In genomic region chr3:58857423-58857822, GRCh38 we compare ENCODE assay signal across 18 cellular contexts.
DNase-seq lines count a peak whose midpoint lies in the region; ATAC-seq and TF ChIP-seq lines count a peak whose summit lies in the region.
"Had no signal": no experiment of that assay in that cellular context is flagged by ENCODE, and none has a peak within 500 bp of the region (broad histone marks: within the 10 kb centered on the region; RNA-seq: fewer than 3 reads in every experiment).

No MANE protein-coding gene starts in this region.

- H3K36me3 ChIP-seq in BLaER1 (no peaks in the 10 kb centered on the region), smooth muscle cell (ENCODE audit: low read depth) (no peaks in the 10 kb centered on the region)
- H3K36me3 ChIP-seq: HAP-1 had no signal

- H3K9ac ChIP-seq in BLaER1 (peak overlapping the region; percentile 78), smooth muscle cell (ENCODE audit: low read depth) (no peak overlapping the region)

- H3K9me3 ChIP-seq in BLaER1 (peaks cover 4% of the 10 kb centered on the region; the same call in 1 of the 2 replicates), smooth muscle cell (replicated peaks; ENCODE audit: low read depth) (no peaks in the 10 kb centered on the region)
- H3K9me3 ChIP-seq: Caco-2, HAP-1 had no signal

- ATAC-seq in GM19351 (IDR thresholded peaks at IDR 0.05; ENCODE audit: unreplicated experiment) = peak; percentile 45
- no peak for ATAC-seq in HG02759 (IDR thresholded peaks at IDR 0.05; ENCODE audit: unreplicated experiment)
- ATAC-seq: Panc1 had no signal

- H3K4me1 Mint-ChIP-seq in glutamatergic neuron (ENCODE audit: low read depth, unreplicated experiment) = peaks cover 13% of the 10 kb centered on the region
- H3K4me1 Mint-ChIP-seq: CD4-positive, CD25-positive, alpha-beta regulatory T cell had no signal

- H4K20me1 ChIP-seq in BLaER1 (no peaks in the 10 kb centered on the region), smooth muscle cell (ENCODE audit: low read depth) (no peaks in the 10 kb centered on the region)

- DNase-seq in glutamatergic neuron (no peak), DMS153 (lab: John Stamatoyannopoulos, UW) (no peak), smooth muscle cell (lab: John Stamatoyannopoulos, UW; ENCODE audit: unreplicated experiment) (no peak), NCI-H345 treated with DMSO at 0.1 percent for 48 hours (lab: John Stamatoyannopoulos, UW; ENCODE audit: unreplicated experiment) (no peak)
- DNase-seq: Caco-2; CD4-positive, CD25-positive, alpha-beta regulatory T cell; KBM-7; NCI-H1417 treated with DMSO at 0.1 percent for 48 hours; NCI-H226; NCI-H774; Right ventricle myocardium superior had no signal

- H3K27me3 ChIP-seq in BLaER1 (no peaks in the 10 kb centered on the region), smooth muscle cell (ENCODE audit: low read depth) (no peaks in the 10 kb centered on the region)

- WGBS in smooth muscle cell (ENCODE audit: low lambda C conversion rate) = 91% methylated on average over 1 of the region's 1 CpG

- TF ChIP-seq POLR2A in Raji (IDR thresholded peaks at IDR 0.05; ENCODE audit: insufficient read depth, low read depth, low read length) = peak; percentile 47; the same call in 1 of the 2 replicates

- TF ChIP-seq CTCF in glutamatergic neuron (IDR thresholded peaks at IDR 0.05; ENCODE audit: partially characterized antibody, unreplicated experiment) = no peak
- TF ChIP-seq CTCF in smooth muscle cell (IDR thresholded peaks at IDR 0.05; ENCODE audit: borderline replicate concordance, insufficient read depth, poor library complexity, severe bottlenecking) = no peak

- no peaks in the 10 kb centered on the region for H3F3A ChIP-seq in smooth muscle cell (ENCODE audit: low read depth)

- peak overlapping the region; percentile 43 for H3K4me3 ChIP-seq in BLaER1
- H3K4me3 ChIP-seq in smooth muscle cell = no peak overlapping the region
- H3K4me3 ChIP-seq: HAP-1, SK-N-MC had no signal

- H3K9me3 Mint-ChIP-seq in glutamatergic neuron (ENCODE audit: unreplicated experiment) = no peaks in the 10 kb centered on the region
- H3K9me3 Mint-ChIP-seq: CD4-positive, CD25-positive, alpha-beta regulatory T cell had no signal

- peaks cover 1% of the 10 kb centered on the region for H3K27me3 Mint-ChIP-seq in glutamatergic neuron (ENCODE audit: unreplicated experiment)
- H3K27me3 Mint-ChIP-seq: CD4-positive, CD25-positive, alpha-beta regulatory T cell had no signal

- H3K27ac ChIP-seq in BLaER1 = peak overlapping the region; percentile 91
- H3K27ac ChIP-seq in smooth muscle cell (ENCODE audit: low read depth) = no peak overlapping the region
- H3K27ac ChIP-seq: SK-N-MC had no signal

- no peaks in the 10 kb centered on the region for H3K36me3 Mint-ChIP-seq in glutamatergic neuron (ENCODE audit: unreplicated experiment)
- H3K36me3 Mint-ChIP-seq: CD4-positive, CD25-positive, alpha-beta regulatory T cell had no signal

- H3K27ac Mint-ChIP-seq in glutamatergic neuron (ENCODE audit: unreplicated experiment) = no peak overlapping the region
- H3K27ac Mint-ChIP-seq: CD4-positive, CD25-positive, alpha-beta regulatory T cell had no signal

- no peak overlapping the region for H2AFZ ChIP-seq in smooth muscle cell (ENCODE audit: low read depth)

- H3K4me2 ChIP-seq in BLaER1 = peak overlapping the region; percentile 87
- H3K4me2 ChIP-seq in smooth muscle cell = no peak overlapping the region

- H3K4me1 ChIP-seq in BLaER1 = peaks cover 61% of the 10 kb centered on the region
- no peaks in the 10 kb centered on the region for H3K4me1 ChIP-seq in smooth muscle cell (ENCODE audit: low read depth)
- H3K4me1 ChIP-seq: Caco-2, HAP-1 had no signal

- H3K4me3 Mint-ChIP-seq in glutamatergic neuron (ENCODE audit: unreplicated experiment) = peak overlapping the region; percentile 52
- H3K4me3 Mint-ChIP-seq: CD4-positive, CD25-positive, alpha-beta regulatory T cell had no signal

- no peaks in the 10 kb centered on the region for H3K79me2 ChIP-seq in smooth muscle cell (ENCODE audit: low read depth)
